In the genomic region with DNA sequence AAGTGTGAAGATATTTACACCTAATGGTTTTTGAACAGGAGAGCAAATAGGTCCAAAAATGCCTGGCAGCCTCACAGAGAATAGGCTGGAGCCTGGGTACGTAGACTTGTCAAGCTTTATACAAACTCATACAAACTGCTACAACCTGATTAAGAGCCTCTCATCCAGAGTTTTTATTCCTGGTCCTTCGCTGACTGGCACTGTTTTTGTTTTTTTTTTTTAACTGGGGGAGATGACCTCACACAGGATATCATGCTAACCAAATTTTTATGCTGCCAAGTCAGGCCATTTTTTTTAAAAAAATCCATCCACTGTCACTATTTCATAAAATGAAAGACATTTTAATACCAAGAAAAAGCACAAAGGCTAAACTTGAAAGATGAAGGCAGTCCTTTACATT, we compare ENCODE assay signal across 15 cellular contexts. TPM values are rescaled to one million over a fixed set of nuclear protein-coding genes. Genes with fewer than 3 reads are reported as not detected.
A peak's percentile ranks its signal among the peaks of the same experiment; 100 is the strongest.
DNase-seq lines count a peak whose midpoint lies in the region; ATAC-seq and TF ChIP-seq lines count a peak whose summit lies in the region.
"Had no signal": no experiment of that assay in that cellular context is flagged by ENCODE, and none has a peak within 500 bp of the region (broad histone marks: within the 10 kb centered on the region; RNA-seq: fewer than 3 reads in every experiment).

No MANE protein-coding gene starts in this region.

- H3K4me3 ChIP-seq in mammary epithelial cell (replicated peaks in 1 of 3; ENCODE audit: insufficient read depth in 1 of 3, low read depth in 2 of 3, low read length in 3 of 3) (no peak overlapping the region), colonic mucosa (no peak overlapping the region), mucosa of rectum (ENCODE audit: low read length in 2 of 2) (no peak overlapping the region), upper lobe of left lung (peak overlapping the region in 2 of 4 donors; percentile 79 to 97)
- H3K4me3 ChIP-seq: BLaER1 had no signal

- H3K36me3 Mint-ChIP-seq in MCF 10A (ENCODE audit: insufficient read depth, unreplicated experiment) = peaks cover 14% of the 10 kb centered on the region
- H3K36me3 Mint-ChIP-seq: natural killer cell treated with Interleukin-12 subunit alpha and Interleukin-12 subunit beta and Interleukin-15 and Interleukin-18, amount 100 ng/mL, for 72 hours had no signal

- no peak for TF ChIP-seq POLR2A in upper lobe of left lung (IDR thresholded peaks at IDR 0.05)

- no peaks in the 10 kb centered on the region for H3K27me3 Mint-ChIP-seq in MCF 10A (ENCODE audit: insufficient read depth, unreplicated experiment)

- H2AFZ ChIP-seq in mammary epithelial cell (ENCODE audit: low read depth, low read length) = no peak overlapping the region

- WGBS in mammary epithelial cell (ENCODE audit: low coverage, missing lambda C conversion rate) = 100% methylated on average over 2 of the region's 2 CpGs
- WGBS in upper lobe of left lung, 2 donors = 43 to 46% methylated on average over 2 of the region's 2 CpGs

- no peaks in the 10 kb centered on the region for H3K9me3 ChIP-seq in mammary epithelial cell (replicated peaks; ENCODE audit: insufficient read depth, low read length)
- H3K9me3 ChIP-seq in colonic mucosa = no peaks in the 10 kb centered on the region
- no peaks in the 10 kb centered on the region for H3K9me3 ChIP-seq in mucosa of rectum (ENCODE audit: control insufficient read depth in 2 of 2, low read length in 2 of 2)
- no peaks in the 10 kb centered on the region for H3K9me3 ChIP-seq in upper lobe of left lung
- H3K9me3 ChIP-seq: BLaER1 had no signal

- no TSS peak for BruUV-seq in MCF 10A (replicated peaks; lab: Mats Ljungman, UMichigan)
- no TSS peak for BruUV-seq in mammary epithelial cell (replicated peaks; lab: Mats Ljungman, UMichigan)

- CTCF ChIA-PET in MCF 10A (lab: Yijun Ruan, JAX) = interaction anchor here (0.5 to 1.6 kb wide), 2 partner anchors 10 to 65 kb away, joined by 3 to 4 read pairs; a partner anchor contains a TSS
- CTCF ChIA-PET in mammary epithelial cell (lab: Charles Lee; ENCODE audit: low non-redundant PET) = no interaction called here

- H3K4me3 Mint-ChIP-seq in MCF 10A (ENCODE audit: unreplicated experiment) = no peak overlapping the region
- H3K4me3 Mint-ChIP-seq: activated CD4-positive, alpha-beta T cell treated with anti-CD3 and anti-CD28 coated beads, Interleukin-2, amount 10 ng/mL, durations not matched to agents 7 days and 5 days; natural killer cell treated with Interleukin-12 subunit alpha and Interleukin-12 subunit beta and Interleukin-15 and Interleukin-18, amount 100 ng/mL, for 72 hours had no signal

- H3K4me1 ChIP-seq in mammary epithelial cell (ENCODE audit: insufficient read depth, low read length) (peaks cover 18% of the 10 kb centered on the region), colonic mucosa (peaks cover 5% of the 10 kb centered on the region), mucosa of rectum (ENCODE audit: control insufficient read depth in 2 of 2, insufficient read depth in 2 of 2, low read length in 2 of 2) (peaks cover 12 to 40% of the 10 kb centered on the region in 2 donors), upper lobe of left lung (peaks cover 30 to 49% (median 35%) of the 10 kb centered on the region in 4 donors)
- H3K4me1 ChIP-seq: BLaER1 had no signal

- H3K9ac ChIP-seq in mammary epithelial cell (ENCODE audit: insufficient read depth, low read length) (no peak overlapping the region), colonic mucosa (ENCODE audit: low read depth in 2 of 2, low read length in 2 of 2) (peak overlapping the region in 1 of 2 donors; percentile 96), mucosa of rectum (ENCODE audit: low read depth in 1 of 2, low read length in 2 of 2) (no peak overlapping the region)
- H3K9ac ChIP-seq: BLaER1 had no signal

- H3K27ac ChIP-seq in mammary epithelial cell (ENCODE audit: insufficient read depth, low read depth, low read length) = no peak overlapping the region
- peak overlapping the region; percentile 91 for H3K27ac ChIP-seq in colonic mucosa
- H3K27ac ChIP-seq in mucosa of rectum (ENCODE audit: low read depth in 2 of 2, low read length in 2 of 2) = peak overlapping the region; percentile 29 to 97
- H3K27ac ChIP-seq in upper lobe of left lung = peak overlapping the region; percentile 92 to 97 (median 95)
- H3K27ac ChIP-seq: BLaER1 had no signal

- in situ Hi-C loops in mammary epithelial cell (cut with MboI; ENCODE audit: low sequenced_read_pairs in 2 of 2) = loop anchor here in 1 of 2 donors (10.0 kb wide), 1 partner anchor 115 kb away; no protein-coding TSS in a partner anchor

- no peak for ATAC-seq in upper lobe of left lung (ENCODE audit: low FRiP score in 2 of 2)
- ATAC-seq: natural killer cell treated with Interleukin-12 subunit alpha and Interleukin-12 subunit beta and Interleukin-15 and Interleukin-18, amount 100 ng/mL, for 72 hours had no signal

- no peak for TF ChIP-seq EP300 in upper lobe of left lung (IDR thresholded peaks at IDR 0.05)

- no peak overlapping the region for H3K4me2 ChIP-seq in mammary epithelial cell (ENCODE audit: insufficient read depth, low read depth, low read length)
- H3K4me2 ChIP-seq: BLaER1 had no signal

- no peaks in the 10 kb centered on the region for H3K9me3 Mint-ChIP-seq in MCF 10A (ENCODE audit: unreplicated experiment)
- H3K9me3 Mint-ChIP-seq: activated CD4-positive, alpha-beta T cell treated with anti-CD3 and anti-CD28 coated beads, Interleukin-2, amount 10 ng/mL, durations not matched to agents 7 days and 5 days; natural killer cell treated with Interleukin-12 subunit alpha and Interleukin-12 subunit beta and Interleukin-15 and Interleukin-18, amount 100 ng/mL, for 72 hours had no signal

- peaks cover 31% of the 10 kb centered on the region for H3K79me2 ChIP-seq in mammary epithelial cell (ENCODE audit: insufficient read depth, low read length)

- dilution Hi-C loops in mammary epithelial cell (cut with HindIII; ENCODE audit: low sequenced_read_pairs) = no loop called here

- intact Hi-C loops in MCF 10A (cut with micrococcal nuclease) = no loop called here
- intact Hi-C loops in mammary epithelial cell (cut with micrococcal nuclease) = loop anchor here (10.0 kb wide), 1 partner anchor 685 kb away; no protein-coding TSS in a partner anchor
- intact Hi-C loops in colonic mucosa (cut with DNase I) = no loop called here

- peaks cover 4% of the 10 kb centered on the region for H3K36me3 ChIP-seq in mammary epithelial cell (ENCODE audit: insufficient read depth, low read length)
- H3K36me3 ChIP-seq in colonic mucosa = no peaks in the 10 kb centered on the region
- peaks cover 6 to 10% of the 10 kb centered on the region in 2 donors for H3K36me3 ChIP-seq in mucosa of rectum (ENCODE audit: control insufficient read depth in 2 of 2, insufficient read depth in 2 of 2, low read length in 2 of 2)
- peaks cover 0 to 16% (median 2%) of the 10 kb centered on the region in 4 donors for H3K36me3 ChIP-seq in upper lobe of left lung
- H3K36me3 ChIP-seq: BLaER1 had no signal

- peak overlapping the region; percentile 18 for H3K27ac Mint-ChIP-seq in MCF 10A (ENCODE audit: low read depth, unreplicated experiment)
- H3K27ac Mint-ChIP-seq: activated CD4-positive, alpha-beta T cell treated with anti-CD3 and anti-CD28 coated beads, Interleukin-2, amount 10 ng/mL, durations not matched to agents 7 days and 5 days; natural killer cell treated with Interleukin-12 subunit alpha and Interleukin-12 subunit beta and Interleukin-15 and Interleukin-18, amount 100 ng/mL, for 72 hours had no signal

- no peak for DNase-seq in MCF 10A (ENCODE audit: unreplicated experiment)
- no peak for DNase-seq in mammary epithelial cell
- DNase-seq in colonic mucosa = no peak
- DNase-seq in upper lobe of left lung = no peak
- DNase-seq in NCI-H1930 (lab: John Stamatoyannopoulos, UW) = no peak
- no peak for DNase-seq in UCSD-AML1 (lab: John Stamatoyannopoulos, UW; ENCODE audit: unreplicated experiment)
- no peak for DNase-seq in iPS-NIHi7 (ENCODE audit: extremely low spot score)
- DNase-seq: activated CD4-positive, alpha-beta T cell treated with anti-CD3 and anti-CD28 coated beads, Interleukin-2, amount 10 ng/mL, durations not matched to agents 7 days and 5 days; activated gamma-delta T cell; H7; NCI-H146; stimulated activated naive CD4-positive, alpha-beta T cell treated with Interleukin-2 at 50 U/mL for 16 hours had no signal

- no peaks in the 10 kb centered on the region for H4K20me1 ChIP-seq in mammary epithelial cell (ENCODE audit: insufficient read depth, low read length)
- H4K20me1 ChIP-seq: BLaER1 had no signal

- H3K4me1 Mint-ChIP-seq in MCF 10A (ENCODE audit: insufficient read depth, unreplicated experiment) = peaks cover 26% of the 10 kb centered on the region

- no peaks in the 10 kb centered on the region for H3K27me3 ChIP-seq in mammary epithelial cell (ENCODE audit: insufficient read depth, low read length)
- H3K27me3 ChIP-seq in colonic mucosa = no peaks in the 10 kb centered on the region
- no peaks in the 10 kb centered on the region for H3K27me3 ChIP-seq in mucosa of rectum (ENCODE audit: control insufficient read depth in 2 of 2, insufficient read depth in 2 of 2, low read length in 2 of 2)
- H3K27me3 ChIP-seq in upper lobe of left lung = no peaks in the 10 kb centered on the region

- no peak for TF ChIP-seq CTCF in MCF 10A (IDR thresholded peaks at IDR 0.05; ENCODE audit: unreplicated experiment)
- no peak for TF ChIP-seq CTCF in mammary epithelial cell (conservative IDR thresholded peaks at IDR 0.05 in 1 of 2, IDR thresholded peaks at IDR 0.05 in 1 of 2; ENCODE audit: extremely low read depth in 1 of 2, insufficient read depth in 1 of 2, low read depth in 1 of 2, low read length in 2 of 2)
- TF ChIP-seq CTCF in colonic mucosa (IDR thresholded peaks at IDR 0.05) = no peak
- TF ChIP-seq CTCF in upper lobe of left lung (IDR thresholded peaks at IDR 0.05) = no peak

- POLR2A ChIA-PET in MCF 10A (lab: Yijun Ruan, JAX) = no interaction called here

RNA-seq across cellular contexts. Expression of a gene that starts 1.9 kb away (rescaled TPM):
- total RNA-seq in MCF 10A (2022) = 22.7 and 38.9 TPM in 2 replicates
- total RNA-seq in mammary epithelial cell = 100 to 1,000 TPM in 1 of 2 donors, 10 to 100 TPM in 1; 69.0 to 107 TPM
- 82.8 TPM for polyA plus RNA-seq in mammary epithelial cell
- polyA minus RNA-seq in mammary epithelial cell = 48.1 TPM
- 10 to 100 TPM; 76.3 to 88.3 TPM for total RNA-seq in colonic mucosa
- 10 to 100 TPM; 27.2 to 92.5 (median 43.1) TPM for total RNA-seq in upper lobe of left lung

RNA-seq across cellular contexts. Expression of a gene that starts 12.9 kb away (rescaled TPM):
- total RNA-seq in MCF 10A (2022) = 7.7 and 11.4 TPM in 2 replicates
- total RNA-seq in mammary epithelial cell = 1 to 10 TPM; 5.8 to 6.7 TPM
- 0.53 TPM for polyA plus RNA-seq in mammary epithelial cell
- polyA minus RNA-seq in mammary epithelial cell = not detected
- total RNA-seq in colonic mucosa = 1 to 10 TPM in 1 of 2 donors, under 1 TPM in 1; 0.44 to 2.2 TPM
- 10 to 100 TPM in 2 of 6 donors, 1 to 10 TPM in 4; 3.2 to 10.4 (median 5.8) TPM for total RNA-seq in upper lobe of left lung
- total RNA-seq: H7 had no signal
